Comparison of ENCODE assay signal across 8 cellular contexts in genomic region chr1:211643324-211644212, GRCh38. TPM values are rescaled to one million over a fixed set of nuclear protein-coding genes. Genes with fewer than 3 reads are reported as not detected.
DNase-seq lines count a peak whose midpoint lies in the region; ATAC-seq and TF ChIP-seq lines count a peak whose summit lies in the region.

No MANE protein-coding gene starts in this region.

- peak; percentile 59 for ATAC-seq in PC-3
- no peak for ATAC-seq in HG03095 (IDR thresholded peaks at IDR 0.05; ENCODE audit: unreplicated experiment)

- POLR2A ChIA-PET in PC-3 (lab: Charles Lee; ENCODE audit: unreplicated experiment) = no interaction called here

- no TSS peak for BruUV-seq in PC-3 (replicated peaks; lab: Mats Ljungman, UMichigan)

- H3K4me1 ChIP-seq in PC-3 (ENCODE audit: insufficient read depth, low read length) (peaks cover 34% of the 10 kb centered on the region), colonic mucosa (no peaks in the 10 kb centered on the region)

- no peaks in the 10 kb centered on the region for H3K36me3 ChIP-seq in PC-3 (ENCODE audit: low read depth, low read length)
- H3K36me3 ChIP-seq in colonic mucosa = no peaks in the 10 kb centered on the region

- H2AFZ ChIP-seq in PC-3 (ENCODE audit: low read length) = peak overlapping the region; percentile 53

- no peak for TF ChIP-seq CTCF in PC-3 (conservative IDR thresholded peaks at IDR 0.05; ENCODE audit: low read depth, low read length)
- TF ChIP-seq CTCF in colonic mucosa (IDR thresholded peaks at IDR 0.05) = no peak
- TF ChIP-seq CTCF in nephron (IDR thresholded peaks at IDR 0.05; ENCODE audit: unreplicated experiment in 3 of 3) = no peak

- DNase-seq in NCI-H187 (lab: John Stamatoyannopoulos, UW) = peak; percentile 2 to 26
- no peak for DNase-seq in NCI-H187 treated with DMSO at 0.1 percent for 48 hours (lab: John Stamatoyannopoulos, UW)
- peak; percentile 70 for DNase-seq in PC-3
- peak; percentile 85 for DNase-seq in colonic mucosa
- no peak for DNase-seq in stimulated activated CD4-positive, alpha-beta T cell treated with anti-CD3 and anti-CD28 coated beads, Interleukin-1b, Interleukin-23, amount 100 ng/mL, for 48 hours
- no peak for DNase-seq in posterior vena cava (ENCODE audit: low spot score)

- H3F3A ChIP-seq in PC-3 (ENCODE audit: low read length, unreplicated experiment) = no peaks in the 10 kb centered on the region

- no peaks in the 10 kb centered on the region for H3K9me2 ChIP-seq in PC-3 (replicated peaks; ENCODE audit: low read length)

- no peaks in the 10 kb centered on the region for H4K20me1 ChIP-seq in PC-3 (ENCODE audit: low read length)

- H3K4me2 ChIP-seq in PC-3 (ENCODE audit: low read length) = peak overlapping the region; percentile 55

- H3K9me3 ChIP-seq in PC-3 (ENCODE audit: low read length) = no peaks in the 10 kb centered on the region
- H3K9me3 ChIP-seq in colonic mucosa = no peaks in the 10 kb centered on the region

- H3K79me2 ChIP-seq in PC-3 (ENCODE audit: low read length) = no peaks in the 10 kb centered on the region

- intact Hi-C loops in PC-3 (cut with micrococcal nuclease) = no loop called here
- intact Hi-C loops in colonic mucosa (cut with DNase I) = no loop called here
- intact Hi-C loops in posterior vena cava (cut with DNase I) = no loop called here

- H3K9me3 Mint-ChIP-seq in nephron = no peaks in the 10 kb centered on the region

- H3K27ac Mint-ChIP-seq in nephron = peak overlapping the region; percentile 35 to 83 (median 64)

- CTCF ChIA-PET in PC-3 (lab: Charles Lee) = interaction anchor here (0.6 kb wide), 1 partner anchor 263 kb away, joined by 3 read pairs; no protein-coding TSS in a partner anchor

- H3K36me3 Mint-ChIP-seq in nephron (ENCODE audit: low read depth) = no peaks in the 10 kb centered on the region

- H3K4me3 ChIP-seq in PC-3 (ENCODE audit: low read length) (no peak overlapping the region), colonic mucosa (no peak overlapping the region)

- H3K27me3 ChIP-seq in PC-3 (ENCODE audit: low read length) (no peaks in the 10 kb centered on the region), colonic mucosa (no peaks in the 10 kb centered on the region)

- H3K4me3 Mint-ChIP-seq in nephron = no peak overlapping the region

- peaks cover 13% of the 10 kb centered on the region for H3K4me1 Mint-ChIP-seq in nephron

- H3K9ac ChIP-seq in PC-3 (ENCODE audit: low read length) (no peak overlapping the region), colonic mucosa (ENCODE audit: low read depth in 2 of 2, low read length in 2 of 2) (peak overlapping the region; percentile 24 to 36)

- H3K27me3 Mint-ChIP-seq in nephron (ENCODE audit: low read depth) = peaks cover 3% of the 10 kb centered on the region

- H3K27ac ChIP-seq in PC-3 (ENCODE audit: low read length) = 0 out of 2 replicates have a peak overlapping the region, but pooled peaks have one; percentile 4
- H3K27ac ChIP-seq in colonic mucosa = peak overlapping the region; percentile 48

RNA-seq across cellular contexts. Expression of gene NEK2, which starts 31.9 kb away (rescaled TPM):
- total RNA-seq in PC-3 (2014; rRNA removed) = 42.7 and 47.5 TPM in 2 replicates
- 10 to 100 TPM in 1 of 2 donors, 1 to 10 TPM in 1; 9.3 to 31.2 TPM for total RNA-seq in colonic mucosa
- not detected for total RNA-seq in posterior vena cava

Comparison
In these comparisons a context has a peak if more than half of its experiments do, and no peak if none do; other contexts are left out.
1. DNase-seq: peak in NCI-H187 (2 of 2), PC-3 (single experiment) and colonic mucosa (single experiment); none in NCI-H187 treated with DMSO at 0.1 percent for 48 hours (single experiment), stimulated activated CD4-positive, alpha-beta T cell treated with anti-CD3 and anti-CD28 coated beads, Interleukin-1b, Interleukin-23, amount 100 ng/mL, for 48 hours (single experiment) and posterior vena cava (single experiment).
2. RNA of gene NEK2, which starts 31.9 kb away (total RNA-seq): 42.7 to 47.5 TPM in PC-3 and 9.3 to 31.2 TPM in colonic mucosa; not detected in posterior vena cava; every median in the first group is over 4 times any median in the second.